ENCODE assay signal across 13 cellular contexts in the genomic region with DNA sequence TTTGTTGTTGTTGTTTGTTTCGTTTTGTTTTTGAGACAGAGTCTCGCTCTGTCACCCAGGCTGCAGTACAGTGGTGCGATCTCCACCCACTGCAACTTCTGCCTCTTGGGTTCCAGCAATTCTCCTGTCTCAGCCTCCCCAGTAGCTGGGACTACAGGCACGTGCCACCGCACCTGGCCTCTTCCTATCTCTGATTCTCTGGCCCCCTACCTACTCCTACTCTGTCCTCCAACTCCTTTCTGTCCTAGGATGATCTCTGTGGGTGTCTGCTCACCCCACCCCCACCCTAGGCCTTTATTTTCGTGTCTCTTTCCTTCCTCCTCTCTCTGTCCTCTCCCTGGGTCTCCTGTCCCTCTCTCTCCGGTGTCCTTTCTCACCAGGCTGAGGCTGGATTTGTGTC. TPM values are rescaled to one million over a fixed set of nuclear protein-coding genes. Genes with fewer than 3 reads are reported as not detected.
DNase-seq lines count a peak whose midpoint lies in the region; ATAC-seq and TF ChIP-seq lines count a peak whose summit lies in the region.
"Had no signal": no experiment of that assay in that cellular context is flagged by ENCODE, and none has a peak within 500 bp of the region (broad histone marks: within the 10 kb centered on the region; RNA-seq: fewer than 3 reads in every experiment).

No MANE protein-coding gene starts in this region.

- H3K4me2 ChIP-seq in H9 (ENCODE audit: insufficient read depth, insufficient read length, low read length) = peak overlapping the region; percentile 61

- H3K23me2 ChIP-seq in H9 (ENCODE audit: insufficient read length, low read depth, low read length, poor library complexity, severe bottlenecking) = peaks cover 5% of the 10 kb centered on the region

- peak overlapping the region; percentile 98 for H3K4me3 ChIP-seq in A673 (ENCODE audit: low read depth, low read length, poor library complexity, severe bottlenecking)
- peak overlapping the region; percentile 88 for H3K4me3 ChIP-seq in mesodermal cell (ENCODE audit: extremely low read depth, insufficient read depth, low read length, poor library complexity, severe bottlenecking)

- no peaks in the 10 kb centered on the region; the same call in 1 of the 2 replicates for H3K79me2 ChIP-seq in H9 (ENCODE audit: insufficient read depth, low read length)

- H3K23ac ChIP-seq in H9 (ENCODE audit: insufficient read length, low read depth, low read length) = no peak overlapping the region

- no peaks in the 10 kb centered on the region; the same call in 1 of the 2 replicates for H3K27me3 Mint-ChIP-seq in H9 (ENCODE audit: low read depth)
- H3K27me3 Mint-ChIP-seq in activated naive CD8-positive, alpha-beta T cell = no peaks in the 10 kb centered on the region

- intact Hi-C loops in A673 (cut with micrococcal nuclease; ENCODE audit: unreplicated experiment) = no loop called here

- H3K18ac ChIP-seq in H9 (ENCODE audit: insufficient read length, low read depth, low read length) = no peak overlapping the region

- no peak overlapping the region for H2BK15ac ChIP-seq in H9 (ENCODE audit: low read depth, low read length)

- POLR2A ChIA-PET in A673 (lab: Charles Lee; ENCODE audit: low non-redundant PET) = interaction anchor here (0.6 to 0.7 kb wide), 2 partner anchors 111 to 352 kb away, joined by 7 to 10 read pairs; no protein-coding TSS in a partner anchor

- H3K4me3 Mint-ChIP-seq in H9 = peak overlapping the region; percentile 96 to 98
- H3K4me3 Mint-ChIP-seq in activated naive CD8-positive, alpha-beta T cell = peak overlapping the region; percentile 100

- H3T11ph ChIP-seq in H9 (ENCODE audit: low read length) = no peak overlapping the region

- H3K36me3 ChIP-seq in A673 (ENCODE audit: insufficient read depth, low read length, poor library complexity, severe bottlenecking) (peaks cover 19% of the 10 kb centered on the region), mesodermal cell (ENCODE audit: control insufficient read depth, insufficient read depth, low read length) (peaks cover 49% of the 10 kb centered on the region)

- no peak for ATAC-seq in HG02870 (IDR thresholded peaks at IDR 0.05; ENCODE audit: unreplicated experiment)
- no peak for ATAC-seq in GM21515 (IDR thresholded peaks at IDR 0.05; ENCODE audit: unreplicated experiment)
- no peak for ATAC-seq in HG02678 (IDR thresholded peaks at IDR 0.05; ENCODE audit: unreplicated experiment)
- ATAC-seq: left lung had no signal

- no peak overlapping the region for H3K4ac ChIP-seq in H9 (ENCODE audit: low read depth, low read length)

- H2AFZ ChIP-seq in H9 (ENCODE audit: low read length) = no peak overlapping the region

- no peak overlapping the region for H2BK20ac ChIP-seq in H9 (ENCODE audit: low read depth, low read length, poor library complexity, severe bottlenecking)

- no peak for DNase-seq in A673 (ENCODE audit: low spot score)
- DNase-seq in H9 = no peak
- no peak for DNase-seq in NCI-H128 (lab: John Stamatoyannopoulos, UW; ENCODE audit: unreplicated experiment)
- DNase-seq: KG1, left lung had no signal

- H3K79me1 ChIP-seq in H9 (ENCODE audit: insufficient read depth, low read depth, low read length, poor library complexity, severe bottlenecking) = peaks cover 7% of the 10 kb centered on the region

- no peak overlapping the region for H2BK120ac ChIP-seq in H9 (ENCODE audit: low read depth, low read length, poor library complexity, severe bottlenecking)

- peaks cover 34% of the 10 kb centered on the region for H3K4me1 ChIP-seq in A673 (ENCODE audit: insufficient read depth, low read length, poor library complexity, severe bottlenecking)
- no peaks in the 10 kb centered on the region for H3K4me1 ChIP-seq in H9 (ENCODE audit: insufficient read depth, low read length)
- peaks cover 8% of the 10 kb centered on the region for H3K4me1 ChIP-seq in mesodermal cell (ENCODE audit: control insufficient read depth, insufficient read depth, low read length, poor library complexity, severe bottlenecking)

- H2BK5ac ChIP-seq in H9 (ENCODE audit: insufficient read length, low read length) = no peak overlapping the region

- H3K27ac ChIP-seq in A673 (ENCODE audit: low read depth, low read length, poor library complexity, severe bottlenecking) (peak overlapping the region; percentile 93), H9 (ENCODE audit: insufficient read length, low read depth, low read length) (no peak overlapping the region), mesodermal cell (ENCODE audit: low read depth, low read length, severe bottlenecking) (no peak overlapping the region)

- H4K91ac ChIP-seq in H9 (ENCODE audit: insufficient read length, low read depth, low read length) = no peak overlapping the region

- peaks cover 15 to 38% of the 10 kb centered on the region in 2 experiments for H3K4me1 Mint-ChIP-seq in H9
- peaks cover 41% of the 10 kb centered on the region for H3K4me1 Mint-ChIP-seq in activated naive CD8-positive, alpha-beta T cell (ENCODE audit: low read depth)

- H3K9me3 Mint-ChIP-seq in H9 = no peaks in the 10 kb centered on the region; a peak in 1 of 5 replicates
- no peaks in the 10 kb centered on the region for H3K9me3 Mint-ChIP-seq in activated naive CD8-positive, alpha-beta T cell (ENCODE audit: low read depth)

- H2BK12ac ChIP-seq in H9 (ENCODE audit: insufficient read length, low read depth, low read length) = no peak overlapping the region

- peaks cover 39 to 52% (median 50%) of the 10 kb centered on the region in 3 experiments for H3K36me3 Mint-ChIP-seq in H9 (ENCODE audit: insufficient read depth in 1 of 3, low read depth in 3 of 3)
- peaks cover 6% of the 10 kb centered on the region for H3K36me3 Mint-ChIP-seq in activated naive CD8-positive, alpha-beta T cell

- WGBS in H9 (ENCODE audit: extremely low coverage, insufficient read length, low lambda C conversion rate) = no CpG with 5 or more reads among the region's 7 CpGs
- WGBS in mesodermal cell (ENCODE audit: insufficient coverage in 2 of 2), 2 experiments = 93 to 98% methylated on average over 6 to 7 of the region's 7 CpGs

- TF ChIP-seq CTCF in A673 (conservative IDR thresholded peaks at IDR 0.05; ENCODE audit: low read depth, low read length) = no peak
- no peak for TF ChIP-seq CTCF in H9 (conservative IDR thresholded peaks at IDR 0.05)

- peak overlapping the region; percentile 33 to 60 (median 57); a peak in 3 of 7 replicates for H3K27ac Mint-ChIP-seq in H9
- peak overlapping the region; percentile 99 for H3K27ac Mint-ChIP-seq in activated naive CD8-positive, alpha-beta T cell

- no peak overlapping the region for H2AK5ac ChIP-seq in H9 (ENCODE audit: insufficient read length, low read length)

- no peak overlapping the region for H4K8ac ChIP-seq in H9 (replicated peaks; ENCODE audit: insufficient read length, low read depth, low read length)

- CTCF ChIA-PET in A673 (lab: Charles Lee) = interaction anchor here (0.7 kb wide), 1 partner anchor 23 kb away, joined by 4 read pairs; a partner anchor contains a TSS

- H4K20me1 ChIP-seq in H9 (ENCODE audit: control insufficient read depth, insufficient read depth, insufficient read length) = no peaks in the 10 kb centered on the region

- no peak overlapping the region for H3K14ac ChIP-seq in H9 (ENCODE audit: insufficient read depth, low read length)

- no peak overlapping the region for H4K5ac ChIP-seq in H9 (ENCODE audit: insufficient read length, low read depth, low read length)

- H3K56ac ChIP-seq in H9 (ENCODE audit: insufficient read length, low read depth, low read length) = no peak overlapping the region

- H3K9ac ChIP-seq in H9 (ENCODE audit: extremely low read depth, insufficient read length, low read length) = peak overlapping the region; percentile 40

- no TSS peak for BruUV-seq in A673 (replicated peaks; lab: Mats Ljungman, UMichigan)

- no peaks in the 10 kb centered on the region for H3K27me3 ChIP-seq in A673 (replicated peaks; ENCODE audit: insufficient read depth, low read depth, low read length, poor library complexity)
- H3K27me3 ChIP-seq in H9 (ENCODE audit: insufficient read depth, low read length) = no peaks in the 10 kb centered on the region
- H3K27me3 ChIP-seq: left lung had no signal

- H3K9me3 ChIP-seq in A673 (ENCODE audit: low read depth, low read length, poor library complexity, severe bottlenecking) = no peaks in the 10 kb centered on the region
- H3K9me3 ChIP-seq in H9 (ENCODE audit: control insufficient read depth, low read depth, low read length) = no peaks in the 10 kb centered on the region
- no peaks in the 10 kb centered on the region for H3K9me3 ChIP-seq in mesodermal cell (ENCODE audit: control insufficient read depth, low read length)
- H3K9me3 ChIP-seq: left lung had no signal

RNA-seq across cellular contexts. Expression of a gene that starts 1.2 kb away (rescaled TPM):
- total RNA-seq in A673 (2021) (122 and 131 TPM in 2 replicates), H9 (2021) (166 and 171 TPM in 2 replicates)
- 87.5 TPM for polyA plus RNA-seq in mesodermal cell (2013, experiment 1 of 2)
- polyA plus RNA-seq in mesodermal cell (2013, experiment 2 of 2) = 77.2 TPM

RNA-seq across cellular contexts. Expression of a gene that starts 2.6 kb away (rescaled TPM):
- total RNA-seq in A673 (2021) (22.6 and 23.2 TPM in 2 replicates), H9 (2021) (51.7 and 54.4 TPM in 2 replicates)
- polyA plus RNA-seq in mesodermal cell (2013, experiment 1 of 2) = 25.4 TPM
- polyA plus RNA-seq in mesodermal cell (2013, experiment 2 of 2) = 22.8 TPM

RNA-seq across cellular contexts. Expression of a gene that starts 9.1 kb away (rescaled TPM):
- total RNA-seq in A673 (2021) (1.7 and 1.8 TPM in 2 replicates), H9 (2021) (1.1 and 1.3 TPM in 2 replicates)
- polyA plus RNA-seq in mesodermal cell (2013, experiment 1 of 2) = 0.88 TPM
- 0.71 TPM for polyA plus RNA-seq in mesodermal cell (2013, experiment 2 of 2)
- total RNA-seq: bronchial epithelial cell, Daoy had no signal

RNA-seq across cellular contexts. Expression of a gene that starts 23.6 kb away (rescaled TPM):
- total RNA-seq in A673 (2021) = 6.5 and 6.9 TPM in 2 replicates
- total RNA-seq in H9 (2021) = 2.1 and 2.6 TPM in 2 replicates
- polyA plus RNA-seq in mesodermal cell (2013, experiment 1 of 2) = 2.2 TPM
- polyA plus RNA-seq in mesodermal cell (2013, experiment 2 of 2) = 2.5 TPM
- total RNA-seq: bronchial epithelial cell had no signal

RNA-seq across cellular contexts. Expression of a gene that starts 25.2 kb away (rescaled TPM):
- total RNA-seq in A673 (2021) (not detected in 2 replicates), H9 (2021) (1.1 and 1.3 TPM in 2 replicates)
- polyA plus RNA-seq in mesodermal cell (2013, experiment 1 of 2) = 1.0 TPM
- polyA plus RNA-seq in mesodermal cell (2013, experiment 2 of 2) = 1.3 TPM
- total RNA-seq: bronchial epithelial cell; Daoy; left lung; T-helper 1 cell treated with Interleukin-12 subunit alpha and Interleukin-12 subunit beta and Interleukin-4 antibody, amounts not matched to agents 30 ng/mL and 1 ng/mL, for 36 hours had no signal
